In genomic region chr9:100455470-100455869, GRCh38 we compare ENCODE assay signal across 1 cellular context.
A peak's percentile ranks its signal among the peaks of the same experiment; 100 is the strongest.
TF ChIP-seq lines count a peak whose summit lies in the region.

No MANE protein-coding gene starts in this region.

TF ChIP-seq in IMR-90, 13 proteins besides CTCF, POLR2A, EP300 and RAD21:
- 0 out of 2 replicates have a peak, but pooled peaks have one; percentile 16 for TF ChIP-seq CEBPB (IDR thresholded peaks at IDR 0.05; ENCODE audit: low read depth, low read length)
- TF ChIP-seq RFX5 (IDR thresholded peaks at IDR 0.05; ENCODE audit: low read depth, low read length) = no peak
- TF ChIP-seq USF2 (IDR thresholded peaks at IDR 0.05; ENCODE audit: low read depth, low read length) = no peak
